In genomic region chr6:140044626-140045025, GRCh38 we compare ENCODE assay signal across 19 cellular contexts.
"Had no signal": no experiment of that assay in that cellular context is flagged by ENCODE, and none has a peak within 500 bp of the region (broad histone marks: within the 10 kb centered on the region; RNA-seq: fewer than 3 reads in every experiment).

No MANE protein-coding gene starts in this region.

- H3K9me3 Mint-ChIP-seq: activated T-cell treated with anti-CD3 and anti-CD28 coated beads, Interleukin-2, amount 50 U/mL, for 72 hours; dendritic cell treated with granulocyte-macrophage colony-stimulating factor and Interleukin-4, amounts not matched to agents 40 ng/mL and 50 ng/mL, for 4 days; natural killer cell had no signal

- H3K4me3 Mint-ChIP-seq: activated T-cell treated with anti-CD3 and anti-CD28 coated beads, Interleukin-2, amount 50 U/mL, for 72 hours; dendritic cell treated with granulocyte-macrophage colony-stimulating factor and Interleukin-4, amounts not matched to agents 40 ng/mL and 50 ng/mL, for 4 days; natural killer cell had no signal

- H3K27me3 ChIP-seq: ascending aorta, esophagus muscularis mucosa, heart right ventricle, neutrophil, transverse colon, uterus had no signal

- H3K27ac ChIP-seq: ascending aorta, esophagus muscularis mucosa, neutrophil, transverse colon, WERI-Rb-1 had no signal

- DNase-seq: activated CD4-positive, alpha-beta T cell treated with anti-CD3 and anti-CD28 coated beads for 1 hour; activated effector memory CD4-positive, alpha-beta T cell treated with anti-CD3 and anti-CD28 coated beads, Interleukin-2, amount 50 U/mL, for 16 hours; activated naive CD4-positive, alpha-beta T cell treated with anti-CD3 and anti-CD28 coated beads, Interleukin-2, amount 50 U/mL, for 16 hours; activated T-cell treated with anti-CD3 and anti-CD28 coated beads, Interleukin-2, amount 50 U/mL, for 72 hours; effector CD8-positive, alpha-beta T cell; heart right ventricle; natural killer cell; stimulated activated CD4-positive, alpha-beta T cell treated with anti-CD3 and anti-CD28 coated beads, Interleukin-12 subunit alpha, Interleukin-12 subunit beta, amount 100 ng/mL, for 4 hours; stimulated activated CD4-positive, alpha-beta T cell treated with anti-CD3 and anti-CD28 coated beads, Interleukin-2, amount 100 ng/mL, for 24 hours; stimulated activated naive CD4-positive, alpha-beta T cell treated with Interleukin-2 at 50 U/mL for 16 hours; substantia nigra; transverse colon; uterus; WERI-Rb-1 had no signal

- H3K27ac Mint-ChIP-seq: activated T-cell treated with anti-CD3 and anti-CD28 coated beads, Interleukin-2, amount 50 U/mL, for 72 hours; dendritic cell treated with granulocyte-macrophage colony-stimulating factor and Interleukin-4, amounts not matched to agents 40 ng/mL and 50 ng/mL, for 4 days had no signal

- FAIRE-seq: bronchial epithelial cell had no signal

- H3K4me1 ChIP-seq: ascending aorta had no signal

- H3K4me3 ChIP-seq: ascending aorta, esophagus muscularis mucosa, heart right ventricle, transverse colon, uterus had no signal

- H3K36me3 Mint-ChIP-seq: natural killer cell had no signal

- H3K27me3 Mint-ChIP-seq: dendritic cell treated with granulocyte-macrophage colony-stimulating factor and Interleukin-4, amounts not matched to agents 40 ng/mL and 50 ng/mL, for 4 days had no signal

- H3K36me3 ChIP-seq: ascending aorta, esophagus muscularis mucosa, heart right ventricle, neutrophil, transverse colon, uterus, WERI-Rb-1 had no signal

- H3K9me3 ChIP-seq: ascending aorta, esophagus muscularis mucosa, neutrophil, transverse colon, uterus had no signal
